27 cellular contexts compared by ENCODE assay signal in the genomic region with DNA sequence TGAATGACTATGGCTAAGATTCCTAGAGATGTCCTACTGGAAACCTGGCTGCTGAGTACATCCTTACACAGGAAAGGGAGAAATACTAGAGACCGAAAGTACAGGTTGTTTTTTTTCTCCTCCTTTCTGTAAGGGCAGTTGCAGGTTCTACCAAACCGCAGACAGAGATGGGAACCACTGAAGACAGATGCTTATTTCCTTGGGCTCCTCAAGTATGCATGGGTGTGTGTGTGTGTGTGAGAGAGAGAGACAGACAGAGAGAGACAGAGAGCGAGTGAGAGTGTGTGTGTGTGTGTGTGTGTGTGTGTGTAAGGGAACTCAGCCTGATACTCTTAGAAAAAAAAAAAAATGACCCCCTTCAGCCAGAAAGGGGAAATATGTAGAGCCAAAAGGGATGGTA.
"Had no signal": no experiment of that assay in that cellular context is flagged by ENCODE, and none has a peak within 500 bp of the region (broad histone marks: within the 10 kb centered on the region; RNA-seq: fewer than 3 reads in every experiment).

No MANE protein-coding gene starts in this region.

- H3K9me3 Mint-ChIP-seq: activated naive CD4-positive, alpha-beta T cell treated with anti-CD3 and anti-CD28 coated beads for 36 hours; activated naive CD8-positive, alpha-beta T cell treated with anti-CD3 and anti-CD28 coated beads, Interleukin-2, amount 50 U/mL, for 24 hours; activated T-cell treated with anti-CD3 and anti-CD28 coated beads, Interleukin-2, amount 50 U/mL, for 72 hours; memory B cell; stimulated activated naive CD8-positive, alpha-beta T cell treated with anti-CD3 and anti-CD28 coated beads, Interleukin-15, amount 100 ng/mL, for 72 hours had no signal

- DNase-seq: activated CD4-positive, alpha-beta T cell treated with anti-CD3 and anti-CD28 coated beads for 4 hours; activated CD4-positive, alpha-beta T cell treated with anti-CD3 and anti-CD28 coated beads, Interleukin-2, amount 50 U/mL, for 48 hours; activated CD4-positive, CD25-positive, alpha-beta regulatory T cell; activated effector memory CD4-positive, alpha-beta T cell treated with Interleukin-2 at 50 U/mL for 16 hours; activated naive CD4-positive, alpha-beta T cell treated with anti-CD3 and anti-CD28 coated beads for 36 hours; activated naive CD8-positive, alpha-beta T cell treated with anti-CD3 and anti-CD28 coated beads, Interleukin-2, amount 50 U/mL, for 24 hours; activated T-cell treated with anti-CD3 and anti-CD28 coated beads, Interleukin-2, amount 50 U/mL, for 72 hours; anterior cingulate cortex; central memory CD4-positive, alpha-beta T cell; dermis blood vessel endothelial cell; effector CD8-positive, alpha-beta T cell; erythroblast; foreskin fibroblast; hippocampal formation; left colon; ovary; spleen; stimulated activated CD4-positive, alpha-beta T cell treated with anti-CD3 and anti-CD28 coated beads, Interleukin-4, amount 100 ng/mL, for 1 hour; stimulated activated naive CD8-positive, alpha-beta T cell treated with anti-CD3 and anti-CD28 coated beads, Interleukin-15, amount 100 ng/mL, for 72 hours; SW 1271; T-helper 17 cell; transverse colon; uterus had no signal

- H3K4me1 Mint-ChIP-seq: brain; stimulated activated naive CD8-positive, alpha-beta T cell treated with anti-CD3 and anti-CD28 coated beads, Interleukin-15, amount 100 ng/mL, for 72 hours had no signal

- H3K27me3 ChIP-seq: ovary, spleen, transverse colon, uterus had no signal

- H3K4me3 Mint-ChIP-seq: activated naive CD4-positive, alpha-beta T cell treated with anti-CD3 and anti-CD28 coated beads for 36 hours; activated naive CD8-positive, alpha-beta T cell treated with anti-CD3 and anti-CD28 coated beads, Interleukin-2, amount 50 U/mL, for 24 hours; activated T-cell treated with anti-CD3 and anti-CD28 coated beads, Interleukin-2, amount 50 U/mL, for 72 hours; brain; memory B cell; stimulated activated naive CD8-positive, alpha-beta T cell treated with anti-CD3 and anti-CD28 coated beads, Interleukin-15, amount 100 ng/mL, for 72 hours; T-helper 17 cell had no signal

- FAIRE-seq: islet of Langerhans had no signal

- H3K4me1 ChIP-seq: prostate gland, spleen, transverse colon, uterus had no signal

- H3K27ac ChIP-seq: ovary, prostate gland, spleen, transverse colon, uterus had no signal

- H3K36me3 ChIP-seq: ovary, prostate gland, uterus had no signal

- H3K27me3 Mint-ChIP-seq: activated naive CD8-positive, alpha-beta T cell treated with anti-CD3 and anti-CD28 coated beads, Interleukin-2, amount 50 U/mL, for 24 hours; brain; memory B cell; stimulated activated naive CD8-positive, alpha-beta T cell treated with anti-CD3 and anti-CD28 coated beads, Interleukin-15, amount 100 ng/mL, for 72 hours; T-helper 17 cell had no signal

- H3K27ac Mint-ChIP-seq: activated naive CD4-positive, alpha-beta T cell treated with anti-CD3 and anti-CD28 coated beads for 36 hours; activated naive CD8-positive, alpha-beta T cell treated with anti-CD3 and anti-CD28 coated beads, Interleukin-2, amount 50 U/mL, for 24 hours; activated T-cell treated with anti-CD3 and anti-CD28 coated beads, Interleukin-2, amount 50 U/mL, for 72 hours; memory B cell; T-helper 17 cell had no signal

- ATAC-seq: activated naive CD8-positive, alpha-beta T cell treated with anti-CD3 and anti-CD28 coated beads, Interleukin-2, amount 50 U/mL, for 24 hours; activated T-cell treated with anti-CD3 and anti-CD28 coated beads, Interleukin-2, amount 50 U/mL, for 72 hours; left colon; stimulated activated naive CD8-positive, alpha-beta T cell treated with anti-CD3 and anti-CD28 coated beads, Interleukin-15, amount 100 ng/mL, for 72 hours; T-helper 17 cell had no signal

- H3K9me3 ChIP-seq: ovary, prostate gland, spleen, transverse colon, uterus had no signal

- H3K4me3 ChIP-seq: ovary, prostate gland, spleen, transverse colon, uterus had no signal
